14 cellular contexts compared by ENCODE assay signal in genomic region chr4:23455482-23455881, GRCh38.
DNase-seq lines count a peak whose midpoint lies in the region; ATAC-seq, FAIRE-seq and TF ChIP-seq lines count a peak whose summit lies in the region.
"Had no signal": no experiment of that assay in that cellular context is flagged by ENCODE, and none has a peak within 500 bp of the region (broad histone marks: within the 10 kb centered on the region; RNA-seq: fewer than 3 reads in every experiment).

No MANE protein-coding gene starts in this region.

- TF ChIP-seq POLR2A in HepG2 (IDR thresholded peaks at IDR 0.05; ENCODE audit: insufficient read depth in 1 of 2, low read depth in 2 of 2, low read length in 2 of 2) = no peak

- TF ChIP-seq CTCF in LNCaP clone FGC (IDR thresholded peaks at IDR 0.05; ENCODE audit: control insufficient read depth, extremely low read depth, insufficient read depth) (peak; percentile 52), endodermal cell (conservative IDR thresholded peaks at IDR 0.05) (peak; percentile 77), HepG2 (CRISPR knock-in tag; IDR thresholded peaks at IDR 0.05) (peak; percentile 45)

- H3K9me3 Mint-ChIP-seq in endodermal cell = no peaks in the 10 kb centered on the region

- DNase-seq in Ammon's horn (ENCODE audit: low spot score) (peak; percentile 6), LNCaP clone FGC (ENCODE audit: low read depth) (peak; percentile 0), endodermal cell (peak; percentile 73), HepG2 (ENCODE audit: low spot score) (peak; percentile 1), UCSD-AML1 (lab: John Stamatoyannopoulos, UW; ENCODE audit: unreplicated experiment) (no peak), sciatic nerve (ENCODE audit: low spot score) (no peak)
- DNase-seq: activated T-cell treated with anti-CD3 and anti-CD28 coated beads for 4 hours; NCI-H510A treated with DMSO at 0.1 percent for 48 hours; stimulated activated CD4-positive, alpha-beta T cell treated with anti-CD3 and anti-CD28 coated beads, Interleukin-1b, Interleukin-23, amount 100 ng/mL, for 48 hours; T1000 had no signal

- no peaks in the 10 kb centered on the region for H3K79me2 ChIP-seq in HepG2 (ENCODE audit: insufficient read depth, low read length)

- POLR2A ChIA-PET in HepG2 (lab: Yijun Ruan, JAX) = no interaction called here

- H3K4me1 ChIP-seq in endodermal cell (ENCODE audit: control insufficient read depth, insufficient read depth, low read length) = no peaks in the 10 kb centered on the region
- no peaks in the 10 kb centered on the region for H3K4me1 ChIP-seq in HepG2 (ENCODE audit: insufficient read depth, low read length)
- H3K4me1 ChIP-seq: breast epithelium had no signal

- H3K9ac ChIP-seq in endodermal cell (ENCODE audit: extremely low read depth, low read length, poor library complexity, severe bottlenecking) = no peak overlapping the region
- no peak overlapping the region for H3K9ac ChIP-seq in HepG2 (ENCODE audit: insufficient read depth, low read depth, low read length)

- no peaks in the 10 kb centered on the region for H3K36me3 Mint-ChIP-seq in endodermal cell (ENCODE audit: low read depth)

- in situ Hi-C loops in HepG2 (cut with HindIII; ENCODE audit: extremely low pct_ligation_motif_present, low pct_unique_long_range_greater_than_20kb) = no loop called here

- peak overlapping the region; percentile 42 for H3K27ac Mint-ChIP-seq in endodermal cell

- H3K4me1 Mint-ChIP-seq in endodermal cell = peaks cover 7% of the 10 kb centered on the region

- H2AFZ ChIP-seq in HepG2 (ENCODE audit: low read length) = no peak overlapping the region

- CTCF ChIA-PET in HepG2 (lab: Yijun Ruan, JAX; ENCODE audit: low intra/inter-chr PET ratio, low total read pairs) = no interaction called here

- BruUV-seq in HepG2 (replicated peaks; lab: Mats Ljungman, UMichigan) = no TSS peak

- no peaks in the 10 kb centered on the region for H3K27me3 Mint-ChIP-seq in endodermal cell (ENCODE audit: insufficient read depth)

- no peak for TF ChIP-seq RAD21 in HepG2 (CRISPR knock-in tag; IDR thresholded peaks at IDR 0.05)

- TF ChIP-seq EP300 in HepG2 (IDR thresholded peaks at IDR 0.05; ENCODE audit: low read depth in 2 of 2, low read length in 2 of 2) (no peak), HepG2 (CRISPR knock-in tag; IDR thresholded peaks at IDR 0.05; ENCODE audit: borderline replicate concordance) (no peak)

- H3K4me3 ChIP-seq in LNCaP clone FGC (ENCODE audit: low read depth, low read length) (no peak overlapping the region), endodermal cell (ENCODE audit: low read length) (no peak overlapping the region), HepG2 (replicated peaks in 1 of 3; ENCODE audit: insufficient read depth in 1 of 3, low read depth in 2 of 3, low read length in 3 of 3) (no peak overlapping the region)
- H3K4me3 ChIP-seq: breast epithelium, K562 had no signal

- FAIRE-seq in HepG2 (lab: Jason Lieb, UNC) = no peak
- FAIRE-seq: K562 had no signal

- no peak overlapping the region for H3K4me2 ChIP-seq in HepG2 (ENCODE audit: low read depth, low read length)

- H4K20me1 ChIP-seq in HepG2 (ENCODE audit: insufficient read depth, low read length) = no peaks in the 10 kb centered on the region

- H3K36me3 ChIP-seq in endodermal cell (ENCODE audit: control insufficient read depth, insufficient read depth, low read length) (no peaks in the 10 kb centered on the region), HepG2 (replicated peaks in 1 of 2; ENCODE audit: control insufficient read depth in 1 of 2, insufficient read depth in 2 of 2, low read length in 2 of 2) (no peaks in the 10 kb centered on the region)
- H3K36me3 ChIP-seq: breast epithelium had no signal

- H3K9me3 ChIP-seq in endodermal cell (ENCODE audit: control insufficient read depth, low read length) (no peaks in the 10 kb centered on the region), HepG2 (ENCODE audit: low read length) (no peaks in the 10 kb centered on the region)
- H3K9me3 ChIP-seq: breast epithelium had no signal

- ATAC-seq in HepG2 = peak; percentile 55; the same call in 2 of the 3 replicates
- ATAC-seq in sciatic nerve = no peak
- no peak for ATAC-seq in GM18498 (IDR thresholded peaks at IDR 0.05; ENCODE audit: unreplicated experiment)
- no peak for ATAC-seq in HG03565 (IDR thresholded peaks at IDR 0.05; ENCODE audit: unreplicated experiment)
- ATAC-seq: K562 had no signal

- 0 to 11% methylated on average over 1 to 3 of the region's 3 CpGs for WGBS in endodermal cell (ENCODE audit: insufficient coverage in 1 of 2, insufficient read length in 1 of 2), 2 experiments
- 0% methylated on average over 3 of the region's 3 CpGs for WGBS in HepG2 (ENCODE audit: low lambda C conversion rate)

- H3K27me3 ChIP-seq in endodermal cell (ENCODE audit: control insufficient read depth, insufficient read depth, low read length, poor library complexity, severe bottlenecking) (no peaks in the 10 kb centered on the region), HepG2 (ENCODE audit: control insufficient read depth in 1 of 2, insufficient read depth in 2 of 2, low read length in 2 of 2) (no peaks in the 10 kb centered on the region)
- H3K27me3 ChIP-seq: breast epithelium had no signal

- no peak overlapping the region for H3K4me3 Mint-ChIP-seq in endodermal cell

- H3K27ac ChIP-seq in endodermal cell (ENCODE audit: low read depth, low read length) = no peak overlapping the region
- H3K27ac ChIP-seq in HepG2 (ENCODE audit: extremely low read length, insufficient read depth, low read length) = no peak overlapping the region
- H3K27ac ChIP-seq: breast epithelium had no signal

- intact Hi-C loops in HepG2 (cut with micrococcal nuclease; ENCODE audit: unreplicated experiment) = no loop called here
- intact Hi-C loops in sciatic nerve (cut with DNase I) = loop anchor here (5.0 kb wide), 1 partner anchor 93 kb away; no protein-coding TSS in a partner anchor

TF ChIP-seq in HepG2, 621 proteins besides CTCF, POLR2A, EP300 and RAD21:
- TF ChIP-seq UBTF (CRISPR knock-in tag; IDR thresholded peaks at IDR 0.05) (no peak), ZMYM4 (CRISPR knock-in tag; IDR thresholded peaks at IDR 0.05) (no peak), SMC3 (IDR thresholded peaks at IDR 0.05; ENCODE audit: low read length) (peak; percentile 25; the same call in 1 of the 2 replicates), ZNF7 (CRISPR knock-in tag; IDR thresholded peaks at IDR 0.05) (0 out of 2 replicates have a peak, but pooled peaks have one; percentile 22), NFE2 (CRISPR knock-in tag; IDR thresholded peaks at IDR 0.05) (no peak), STAG1 (CRISPR knock-in tag; IDR thresholded peaks at IDR 0.05) (peak; percentile 45)

Comparison
In these comparisons a context has a peak if more than half of its experiments do, and no peak if none do; other contexts are left out.
1. DNase-seq: peak in Ammon's horn (single experiment), LNCaP clone FGC (single experiment), endodermal cell (single experiment) and HepG2 (single experiment); none in UCSD-AML1 (single experiment) and sciatic nerve (single experiment).
2. Peak in every context shown above with its lines, with median percentiles within 50 percentile points of each other: CTCF ChIP-seq.